8 cellular contexts compared by ENCODE assay signal in the genomic region with DNA sequence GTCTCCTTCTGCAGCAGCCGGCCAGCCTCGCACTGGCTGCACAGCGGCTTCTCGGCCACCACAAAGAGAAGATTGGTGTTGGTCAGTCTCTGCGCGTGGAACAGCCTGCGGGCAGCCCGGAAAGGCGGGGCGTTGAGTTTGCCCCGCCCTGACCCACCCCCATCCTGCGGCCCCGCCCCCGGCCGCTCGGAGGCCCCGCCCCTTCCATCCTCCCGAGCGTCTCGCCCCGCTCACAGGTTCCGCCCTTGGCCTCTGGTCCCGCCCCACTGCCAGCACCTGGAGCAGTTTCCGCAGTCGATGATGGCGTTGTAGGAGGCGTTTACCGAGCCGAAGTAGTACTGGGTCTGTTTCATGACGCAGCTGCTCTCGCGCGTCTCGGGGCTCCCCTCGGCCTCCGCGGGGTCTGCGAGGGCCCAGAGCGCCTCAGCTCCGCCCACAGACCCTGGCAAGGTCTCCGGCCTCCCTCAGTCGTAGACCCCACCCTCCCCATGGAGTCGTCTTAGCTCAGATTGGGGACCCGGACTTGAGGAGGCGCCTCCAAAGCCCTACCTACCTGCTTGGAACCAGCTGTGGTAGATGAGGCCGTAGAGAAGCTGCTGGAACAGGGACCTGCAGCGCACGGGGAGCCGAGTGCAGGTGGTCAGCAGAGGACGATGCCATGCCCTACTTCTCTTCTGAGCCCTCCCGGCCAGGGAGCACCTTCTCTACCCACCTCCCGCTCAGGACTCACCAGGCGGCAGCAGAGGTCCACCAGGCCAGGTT. TPM values are rescaled to one million over a fixed set of nuclear protein-coding genes. Genes with fewer than 3 reads are reported as not detected.
DNase-seq lines count a peak whose midpoint lies in the region; TF ChIP-seq lines count a peak whose summit lies in the region.

No MANE protein-coding gene starts in this region.

- POLR2A ChIA-PET in activated CD4-positive, alpha-beta T cell treated with anti-CD3 and anti-CD28 coated beads, Interleukin-2, amount 10 ng/mL, durations not matched to agents 7 days and 5 days (lab: Charles Lee): interaction anchor here (0.6 to 1.0 kb wide), 2 partner anchors 15 to 661 kb away, joined by 3 to 9 read pairs; a partner anchor contains a TSS

- TF ChIP-seq CTCF in GM12865 (IDR thresholded peaks at IDR 0.05; ENCODE audit: insufficient read depth, low read depth, low read length, missing control alignments): no peak
- TF ChIP-seq CTCF in HFF-Myc (IDR thresholded peaks at IDR 0.05; ENCODE audit: low read depth, low read length, missing control alignments): no peak
- no peak for TF ChIP-seq CTCF in lower leg skin (IDR thresholded peaks at IDR 0.05)

- H3K4me1 Mint-ChIP-seq in activated CD4-positive, alpha-beta T cell treated with anti-CD3 and anti-CD28 coated beads, Interleukin-2, amount 10 ng/mL, durations not matched to agents 7 days and 5 days: peaks cover 13% of the 10 kb centered on the region
- peaks cover 16% of the 10 kb centered on the region for H3K4me1 Mint-ChIP-seq in dendritic cell treated with granulocyte-macrophage colony-stimulating factor and Interleukin-4, amounts not matched to agents 40 ng/mL and 50 ng/mL, for 4 days (ENCODE audit: low read depth)

- CTCF ChIA-PET in activated CD4-positive, alpha-beta T cell treated with anti-CD3 and anti-CD28 coated beads, Interleukin-2, amount 10 ng/mL, durations not matched to agents 7 days and 5 days (lab: Charles Lee): interaction anchor here (0.6 to 1.1 kb wide), 5 partner anchors 8 to 119 kb away, joined by 3 to 4 read pairs (median 4); no protein-coding TSS in a partner anchor

- DNase-seq in GM12865 (ENCODE audit: low read depth) (peak; percentile 92), HFF-Myc (ENCODE audit: extremely low read depth, low read depth) (no peak), NCI-H1105 treated with DMSO at 0.1 percent for 48 hours (lab: John Stamatoyannopoulos, UW) (peak; percentile 47), lower leg skin (ENCODE audit: low spot score in 2 of 2) (peak; percentile 83 to 97), NCI-H2171 treated with DMSO at 0.1 percent for 48 hours (lab: John Stamatoyannopoulos, UW) (no peak)
- peak; percentile 97 for DNase-seq in activated CD4-positive, alpha-beta T cell treated with anti-CD3 and anti-CD28 coated beads, Interleukin-2, amount 10 ng/mL, durations not matched to agents 7 days and 5 days
- DNase-seq in stimulated activated CD4-positive, alpha-beta T cell treated with anti-CD3 and anti-CD28 coated beads, TNF-alpha, amount 100 ng/mL, for 1 hour (ENCODE audit: low read depth in 3 of 3, low spot score in 1 of 3): peak; percentile 84 to 93 (median 84)

- no peak for TF ChIP-seq POLR2A in lower leg skin (IDR thresholded peaks at IDR 0.05)

- no peaks in the 10 kb centered on the region for H3K9me3 Mint-ChIP-seq in activated CD4-positive, alpha-beta T cell treated with anti-CD3 and anti-CD28 coated beads, Interleukin-2, amount 10 ng/mL, durations not matched to agents 7 days and 5 days
- H3K9me3 Mint-ChIP-seq in dendritic cell treated with granulocyte-macrophage colony-stimulating factor and Interleukin-4, amounts not matched to agents 40 ng/mL and 50 ng/mL, for 4 days: no peaks in the 10 kb centered on the region

- WGBS in lower leg skin, 2 donors: 13 to 14% methylated on average over 20 of the region's 53 CpGs

- peak overlapping the region; percentile 55 for H3K4me3 ChIP-seq in GM12865 (ENCODE audit: low read depth, low read length)
- H3K4me3 ChIP-seq in HFF-Myc (replicated peaks; ENCODE audit: low read depth, low read length): peak overlapping the region; percentile 39
- H3K4me3 ChIP-seq in lower leg skin (ENCODE audit: low read depth, poor library complexity, severe bottlenecking): peak overlapping the region; percentile 32

- no peaks in the 10 kb centered on the region for H3K27me3 Mint-ChIP-seq in activated CD4-positive, alpha-beta T cell treated with anti-CD3 and anti-CD28 coated beads, Interleukin-2, amount 10 ng/mL, durations not matched to agents 7 days and 5 days
- H3K27me3 Mint-ChIP-seq in dendritic cell treated with granulocyte-macrophage colony-stimulating factor and Interleukin-4, amounts not matched to agents 40 ng/mL and 50 ng/mL, for 4 days: peaks cover 38% of the 10 kb centered on the region

- H3K27ac Mint-ChIP-seq in activated CD4-positive, alpha-beta T cell treated with anti-CD3 and anti-CD28 coated beads, Interleukin-2, amount 10 ng/mL, durations not matched to agents 7 days and 5 days: peak overlapping the region; percentile 92
- peak overlapping the region; percentile 47 for H3K27ac Mint-ChIP-seq in dendritic cell treated with granulocyte-macrophage colony-stimulating factor and Interleukin-4, amounts not matched to agents 40 ng/mL and 50 ng/mL, for 4 days

- peak overlapping the region; percentile 76 for H3K4me3 Mint-ChIP-seq in activated CD4-positive, alpha-beta T cell treated with anti-CD3 and anti-CD28 coated beads, Interleukin-2, amount 10 ng/mL, durations not matched to agents 7 days and 5 days
- peak overlapping the region; percentile 77 for H3K4me3 Mint-ChIP-seq in dendritic cell treated with granulocyte-macrophage colony-stimulating factor and Interleukin-4, amounts not matched to agents 40 ng/mL and 50 ng/mL, for 4 days

- intact Hi-C loops in dendritic cell treated with granulocyte-macrophage colony-stimulating factor and Interleukin-4, amounts not matched to agents 40 ng/mL and 50 ng/mL, for 4 days (cut with micrococcal nuclease): no loop called here
- intact Hi-C loops in lower leg skin (cut with DNase I; ENCODE audit: low total_unique reads): no loop called here

- no peaks in the 10 kb centered on the region for H3K36me3 Mint-ChIP-seq in activated CD4-positive, alpha-beta T cell treated with anti-CD3 and anti-CD28 coated beads, Interleukin-2, amount 10 ng/mL, durations not matched to agents 7 days and 5 days (ENCODE audit: low read depth)
- H3K36me3 Mint-ChIP-seq in dendritic cell treated with granulocyte-macrophage colony-stimulating factor and Interleukin-4, amounts not matched to agents 40 ng/mL and 50 ng/mL, for 4 days (ENCODE audit: low read depth): no peaks in the 10 kb centered on the region

RNA-seq across cellular contexts. Expression of a gene that starts 5.9 kb away (rescaled TPM):
- total RNA-seq in activated CD4-positive, alpha-beta T cell treated with anti-CD3 and anti-CD28 coated beads, Interleukin-2, amount 10 ng/mL, durations not matched to agents 7 days and 5 days: 10 to 100 TPM; 17.5 to 19.2 TPM
- 10 to 100 TPM; 90.5 to 92.7 (median 92.4) TPM for total RNA-seq in lower leg skin

RNA-seq across cellular contexts. Expression of a gene that starts 14.6 kb away (rescaled TPM):
- total RNA-seq in activated CD4-positive, alpha-beta T cell treated with anti-CD3 and anti-CD28 coated beads, Interleukin-2, amount 10 ng/mL, durations not matched to agents 7 days and 5 days: 10 to 100 TPM; 35.3 to 40.9 TPM
- total RNA-seq in lower leg skin: 10 to 100 TPM in 2 of 4 donors, 1 to 10 TPM in 2; 6.0 to 19.7 (median 11.6) TPM

RNA-seq across cellular contexts. Expression of a gene that starts 14.7 kb away (rescaled TPM):
- 10 to 100 TPM; 40.8 to 46.5 TPM for total RNA-seq in activated CD4-positive, alpha-beta T cell treated with anti-CD3 and anti-CD28 coated beads, Interleukin-2, amount 10 ng/mL, durations not matched to agents 7 days and 5 days
- 10 to 100 TPM; 17.3 to 28.0 (median 23.2) TPM for total RNA-seq in lower leg skin

RNA-seq across cellular contexts. Expression of a gene that starts 19.7 kb away (rescaled TPM):
- 1 to 10 TPM; 3.5 to 3.6 TPM for total RNA-seq in activated CD4-positive, alpha-beta T cell treated with anti-CD3 and anti-CD28 coated beads, Interleukin-2, amount 10 ng/mL, durations not matched to agents 7 days and 5 days
- total RNA-seq in lower leg skin: 1 to 10 TPM in 1 of 4 donors, under 1 TPM in 2, not detected in 1; 0.42 to 1.8 (median 0.74) TPM

RNA-seq across cellular contexts. Expression of a gene that starts 24.6 kb away (rescaled TPM):
- 100 to 1,000 TPM in 1 of 2 experiments, 10 to 100 TPM in 1; 88.3 to 122 TPM for total RNA-seq in activated CD4-positive, alpha-beta T cell treated with anti-CD3 and anti-CD28 coated beads, Interleukin-2, amount 10 ng/mL, durations not matched to agents 7 days and 5 days
- 10 to 100 TPM; 33.5 to 50.0 (median 47.2) TPM for total RNA-seq in lower leg skin

Comparison
In these comparisons a context has a peak if more than half of its experiments do, and no peak if none do; other contexts are left out.
1. DNase-seq: peak in GM12865 (single experiment), NCI-H1105 treated with DMSO at 0.1 percent for 48 hours (single experiment), activated CD4-positive, alpha-beta T cell treated with anti-CD3 and anti-CD28 coated beads, Interleukin-2, amount 10 ng/mL, durations not matched to agents 7 days and 5 days (single experiment), lower leg skin (2 of 2) and stimulated activated CD4-positive, alpha-beta T cell treated with anti-CD3 and anti-CD28 coated beads, TNF-alpha, amount 100 ng/mL, for 1 hour (3 of 3); none in HFF-Myc (single experiment) and NCI-H2171 treated with DMSO at 0.1 percent for 48 hours (single experiment).
2. RNA of a gene that starts 5.9 kb away (total RNA-seq): 90.5 to 92.7 TPM in lower leg skin; 17.5 to 19.2 TPM in activated CD4-positive, alpha-beta T cell treated with anti-CD3 and anti-CD28 coated beads, Interleukin-2, amount 10 ng/mL, durations not matched to agents 7 days and 5 days; every median in the first group is over 4 times any median in the second.
3. Peak in every context shown above with its lines, with median percentiles within 50 percentile points of each other: H3K4me3 ChIP-seq.